ENCODE assay signal across 8 cellular contexts in genomic region chr3:24493951-24494615, GRCh38. TPM values are rescaled to one million over a fixed set of nuclear protein-coding genes. Genes with fewer than 3 reads are reported as not detected.
DNase-seq lines count a peak whose midpoint lies in the region; ATAC-seq and TF ChIP-seq lines count a peak whose summit lies in the region.

No MANE protein-coding gene starts in this region.

- H3K9me2 ChIP-seq in SK-N-SH = no peaks in the 10 kb centered on the region

- H3K4me3 ChIP-seq in SK-N-SH (ENCODE audit: low read depth in 2 of 2, low read length in 1 of 2) = peak overlapping the region; percentile 62 to 70
- H3K4me3 ChIP-seq in fibroblast of villous mesenchyme (ENCODE audit: low read depth, low read length) = peak overlapping the region; percentile 66

- H3K27me3 ChIP-seq in SK-N-SH (ENCODE audit: insufficient read depth) = peaks cover 24% of the 10 kb centered on the region

- CTCF ChIA-PET in SK-N-SH (lab: Yijun Ruan, JAX) = interaction anchor here (0.9 to 1.7 kb wide), 3 partner anchors 8 to 208 kb away, joined by 3 to 5 read pairs (median 3); no protein-coding TSS in a partner anchor

- no peak for TF ChIP-seq CTCF in SK-N-SH (IDR thresholded peaks at IDR 0.05)
- TF ChIP-seq CTCF in fibroblast of villous mesenchyme (IDR thresholded peaks at IDR 0.05; ENCODE audit: insufficient read depth, low read depth, low read length) = no peak

- H3K9me3 ChIP-seq in SK-N-SH = no peaks in the 10 kb centered on the region

- peaks cover 0 to 11% of the 10 kb centered on the region in 2 experiments; a peak in 1 of 4 replicates for H3K4me1 ChIP-seq in SK-N-SH (ENCODE audit: control insufficient read depth in 1 of 2, insufficient read depth in 2 of 2, low read depth in 1 of 2, low read length in 1 of 2)

- H3K4me2 ChIP-seq in SK-N-SH = peak overlapping the region; percentile 97

- no peak for TF ChIP-seq EP300 in SK-N-SH (IDR thresholded peaks at IDR 0.05; ENCODE audit: borderline replicate concordance in 1 of 2, low read depth in 1 of 2, low read length in 1 of 2)

- H2AFZ ChIP-seq in SK-N-SH (ENCODE audit: low read depth) = peak overlapping the region; percentile 89

- ATAC-seq in GM18511 (IDR thresholded peaks at IDR 0.05; ENCODE audit: unreplicated experiment) (peak; percentile 7), HG03469 (IDR thresholded peaks at IDR 0.05; ENCODE audit: unreplicated experiment) (no peak), HG03025 (IDR thresholded peaks at IDR 0.05; ENCODE audit: low FRiP score, unreplicated experiment) (no peak)

- H4K20me1 ChIP-seq in SK-N-SH (ENCODE audit: insufficient read depth) = no peaks in the 10 kb centered on the region

- no peaks in the 10 kb centered on the region for H3F3A ChIP-seq in SK-N-SH (replicated peaks; ENCODE audit: insufficient read depth)

- peak; percentile 74 for DNase-seq in SK-N-SH
- DNase-seq in fibroblast of villous mesenchyme (ENCODE audit: low read depth) = peak; percentile 30
- DNase-seq in myocyte (ENCODE audit: low read depth) = peak; percentile 80
- no peak for DNase-seq in UCSD-AML1 (lab: John Stamatoyannopoulos, UW; ENCODE audit: unreplicated experiment)
- no peak for DNase-seq in SHP77 (lab: John Stamatoyannopoulos, UW)

- H3K36me3 ChIP-seq in SK-N-SH (replicated peaks in 1 of 2; ENCODE audit: control insufficient read depth in 1 of 2, insufficient read depth in 2 of 2, low read length in 1 of 2) = no peaks in the 10 kb centered on the region

- no peak overlapping the region for H3K27ac ChIP-seq in SK-N-SH (ENCODE audit: low read depth in 2 of 2, low read length in 1 of 2)

- H3K79me2 ChIP-seq in SK-N-SH (ENCODE audit: insufficient read depth) = no peaks in the 10 kb centered on the region

- POLR2A ChIA-PET in SK-N-SH (lab: Yijun Ruan, JAX) = interaction anchor here (0.6 kb wide), 1 partner anchor 600 kb away, joined by 4 read pairs; no protein-coding TSS in a partner anchor

- H3K9ac ChIP-seq in SK-N-SH = no peak overlapping the region; the same call in 1 of the 2 replicates

- no peak for TF ChIP-seq RAD21 in SK-N-SH (IDR thresholded peaks at IDR 0.05; ENCODE audit: low read length)

- WGBS in SK-N-SH (ENCODE audit: low lambda C conversion rate) = 5% methylated on average over 17 of the region's 48 CpGs

TF ChIP-seq in SK-N-SH, 30 proteins besides CTCF, POLR2A, EP300 and RAD21:
- no peak for TF ChIP-seq CHD2 (IDR thresholded peaks at IDR 0.05; ENCODE audit: low read length, partially characterized antibody)
- TF ChIP-seq GABPA (IDR thresholded peaks at IDR 0.05; ENCODE audit: low read depth) = no peak
- TF ChIP-seq, protein P1, sequence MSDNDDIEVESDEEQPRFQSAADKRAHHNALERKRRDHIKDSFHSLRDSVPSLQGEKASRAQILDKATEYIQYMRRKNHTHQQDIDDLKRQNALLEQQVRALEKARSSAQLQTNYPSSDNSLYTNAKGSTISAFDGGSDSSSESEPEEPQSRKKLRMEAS (IDR thresholded peaks at IDR 0.05; ENCODE audit: low read depth) = no peak
- no peak for TF ChIP-seq MXI1 (IDR thresholded peaks at IDR 0.05; ENCODE audit: low read depth, low read length)
- TF ChIP-seq JUND (IDR thresholded peaks at IDR 0.05) = no peak
- no peak for TF ChIP-seq FOXJ3 (CRISPR knock-in tag; IDR thresholded peaks at IDR 0.05)
- TF ChIP-seq FOXM1 (IDR thresholded peaks at IDR 0.05; ENCODE audit: low read depth) = no peak
- TF ChIP-seq IRF3 (IDR thresholded peaks at IDR 0.05; ENCODE audit: low read depth, low read length) = no peak
- no peak for TF ChIP-seq RFX5 (IDR thresholded peaks at IDR 0.05; ENCODE audit: low read length)
- no peak for TF ChIP-seq MEF2A (IDR thresholded peaks at IDR 0.05; ENCODE audit: borderline replicate concordance, low read depth)

RNA-seq across cellular contexts. Expression of gene THRB, which starts 0.6 kb away (rescaled TPM):
- polyA plus RNA-seq in SK-N-SH (2012; rRNA removed) = 0.02 and 0.08 TPM in 2 replicates
- 0.04 and 0.09 TPM in 2 replicates for polyA plus RNA-seq in SK-N-SH (2012; cell fraction: cytosol; rRNA removed)
- polyA plus RNA-seq in SK-N-SH (2012; cell fraction: nucleus; rRNA removed) = 0.04 and 0.15 TPM in 2 replicates
- total RNA-seq in fibroblast of villous mesenchyme = 5.2 and 13.4 TPM in 2 replicates
- total RNA-seq in myocyte = 4.7 and 5.1 TPM in 2 replicates
- polyA plus RNA-seq in myocyte (2012) = 1.9 TPM

Comparison
In these comparisons a context has a peak if more than half of its experiments do, and no peak if none do; other contexts are left out.
1. DNase-seq: peak in SK-N-SH (single experiment), fibroblast of villous mesenchyme (single experiment) and myocyte (single experiment); none in UCSD-AML1 (single experiment) and SHP77 (0 of 2).